ENCODE assay signal across 16 cellular contexts in the genomic region with DNA sequence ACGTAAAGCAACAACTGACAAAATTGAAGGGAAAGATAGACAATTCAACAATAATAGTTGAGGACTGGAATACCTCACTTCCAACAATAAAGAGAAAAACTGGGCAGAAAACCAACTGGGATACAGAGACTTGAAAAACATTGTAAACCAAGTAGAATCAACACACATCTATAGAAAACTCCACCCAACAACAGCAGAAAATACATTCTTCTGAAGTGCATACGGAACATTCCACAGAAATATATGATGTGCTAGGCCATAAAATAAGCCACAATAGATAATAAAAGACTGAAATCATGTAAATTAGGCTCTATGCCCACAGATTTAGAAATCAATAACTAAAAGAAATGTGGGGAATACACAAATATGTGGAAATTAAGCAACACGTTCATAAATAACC.
DNase-seq lines count a peak whose midpoint lies in the region; ATAC-seq and TF ChIP-seq lines count a peak whose summit lies in the region.
"Had no signal": no experiment of that assay in that cellular context is flagged by ENCODE, and none has a peak within 500 bp of the region (broad histone marks: within the 10 kb centered on the region; RNA-seq: fewer than 3 reads in every experiment).

No MANE protein-coding gene starts in this region.

- peak; percentile 63 for ATAC-seq in mucosa of descending colon
- ATAC-seq: A549; CD8-positive, alpha-beta T cell had no signal

- H3K9me2 ChIP-seq in hepatocyte (replicated peaks; ENCODE audit: insufficient read depth): no peaks in the 10 kb centered on the region

- H3K4me2 ChIP-seq in hepatocyte: no peak overlapping the region
- H3K4me2 ChIP-seq: A549; BLaER1 treated with 17β-estradiol and CSF1 and Interleukin-3, amounts not matched to agents 10 nM and 100 nM had no signal

- DNase-seq in LoVo (ENCODE audit: low spot score): peak; percentile 13
- DNase-seq in fibroblast of villous mesenchyme (ENCODE audit: low read depth): peak; percentile 64
- no peak for DNase-seq in mucosa of descending colon
- no peak for DNase-seq in hepatocyte (ENCODE audit: low spot score)
- no peak for DNase-seq in colonic mucosa
- DNase-seq: AML-193; Caco-2; Calu3; CD4-positive, alpha-beta T cell; CD8-positive, alpha-beta T cell; DMS79 treated with DMSO at 0.1 percent for 48 hours; GF-D8 had no signal

- no peaks in the 10 kb centered on the region for H4K20me1 ChIP-seq in hepatocyte (ENCODE audit: insufficient read depth, poor library complexity, severe bottlenecking)
- H4K20me1 ChIP-seq: BLaER1 treated with 17β-estradiol and CSF1 and Interleukin-3, amounts not matched to agents 10 nM and 100 nM had no signal

- 43% methylated on average over 3 of the region's 3 CpGs for WGBS in hepatocyte (ENCODE audit: low lambda C conversion rate, missing lambda C conversion rate)

- TF ChIP-seq CTCF in fibroblast of villous mesenchyme (IDR thresholded peaks at IDR 0.05; ENCODE audit: insufficient read depth, low read depth, low read length): no peak
- no peak for TF ChIP-seq CTCF in mucosa of descending colon (IDR thresholded peaks at IDR 0.05)
- TF ChIP-seq CTCF in hepatocyte (IDR thresholded peaks at IDR 0.05; ENCODE audit: poor library complexity): no peak
- TF ChIP-seq CTCF in colonic mucosa (IDR thresholded peaks at IDR 0.05): no peak

- H3K4me1 ChIP-seq in mucosa of descending colon (ENCODE audit: low read depth) (no peaks in the 10 kb centered on the region), hepatocyte (ENCODE audit: insufficient read depth) (no peaks in the 10 kb centered on the region), colonic mucosa (no peaks in the 10 kb centered on the region)
- H3K4me1 ChIP-seq: A549, Caco-2 had no signal

- H3K27me3 ChIP-seq in hepatocyte (no peaks in the 10 kb centered on the region), colonic mucosa (no peaks in the 10 kb centered on the region)
- H3K27me3 ChIP-seq: BLaER1 treated with 17β-estradiol and CSF1 and Interleukin-3, amounts not matched to agents 10 nM and 100 nM had no signal

- H2AFZ ChIP-seq in hepatocyte: no peak overlapping the region

- no peak overlapping the region for H3K4me3 ChIP-seq in fibroblast of villous mesenchyme (ENCODE audit: low read depth, low read length)
- no peak overlapping the region for H3K4me3 ChIP-seq in mucosa of descending colon
- H3K4me3 ChIP-seq in hepatocyte: no peak overlapping the region
- H3K4me3 ChIP-seq in colonic mucosa: no peak overlapping the region
- H3K4me3 ChIP-seq: A549; BLaER1 treated with 17β-estradiol and CSF1 and Interleukin-3, amounts not matched to agents 10 nM and 100 nM had no signal

- H3K9me3 ChIP-seq in mucosa of descending colon: no peaks in the 10 kb centered on the region
- no peaks in the 10 kb centered on the region for H3K9me3 ChIP-seq in hepatocyte (ENCODE audit: low read depth)
- H3K9me3 ChIP-seq in colonic mucosa: no peaks in the 10 kb centered on the region
- H3K9me3 ChIP-seq: A549; BLaER1 treated with 17β-estradiol and CSF1 and Interleukin-3, amounts not matched to agents 10 nM and 100 nM; Caco-2 had no signal

- no peak overlapping the region for H3K9ac ChIP-seq in colonic mucosa (ENCODE audit: low read depth in 2 of 2, low read length in 2 of 2)
- H3K9ac ChIP-seq: BLaER1 treated with 17β-estradiol and CSF1 and Interleukin-3, amounts not matched to agents 10 nM and 100 nM had no signal

- no peaks in the 10 kb centered on the region for H3K36me3 ChIP-seq in mucosa of descending colon (ENCODE audit: low read depth)
- H3K36me3 ChIP-seq in hepatocyte (replicated peaks; ENCODE audit: insufficient read depth, low read depth): no peaks in the 10 kb centered on the region
- H3K36me3 ChIP-seq in colonic mucosa: no peaks in the 10 kb centered on the region
- H3K36me3 ChIP-seq: BLaER1 treated with 17β-estradiol and CSF1 and Interleukin-3, amounts not matched to agents 10 nM and 100 nM had no signal

- no peak overlapping the region for H3K27ac ChIP-seq in hepatocyte
- no peak overlapping the region for H3K27ac ChIP-seq in colonic mucosa
- H3K27ac ChIP-seq: 22Rv1; A549; BLaER1 treated with 17β-estradiol and CSF1 and Interleukin-3, amounts not matched to agents 10 nM and 100 nM; C4-2B had no signal

- no peaks in the 10 kb centered on the region for H3K79me2 ChIP-seq in hepatocyte

- intact Hi-C loops in mucosa of descending colon (cut with DNase I, micrococcal nuclease) (no loop called here), colonic mucosa (cut with DNase I) (no loop called here)

Comparison
In these comparisons a context has a peak if more than half of its experiments do, and no peak if none do; other contexts are left out.
1. DNase-seq: peak in LoVo (single experiment) and fibroblast of villous mesenchyme (single experiment); none in mucosa of descending colon (0 of 3), hepatocyte (single experiment) and colonic mucosa (single experiment).